ENCODE assay signal across 1 cellular context in the genomic region with DNA sequence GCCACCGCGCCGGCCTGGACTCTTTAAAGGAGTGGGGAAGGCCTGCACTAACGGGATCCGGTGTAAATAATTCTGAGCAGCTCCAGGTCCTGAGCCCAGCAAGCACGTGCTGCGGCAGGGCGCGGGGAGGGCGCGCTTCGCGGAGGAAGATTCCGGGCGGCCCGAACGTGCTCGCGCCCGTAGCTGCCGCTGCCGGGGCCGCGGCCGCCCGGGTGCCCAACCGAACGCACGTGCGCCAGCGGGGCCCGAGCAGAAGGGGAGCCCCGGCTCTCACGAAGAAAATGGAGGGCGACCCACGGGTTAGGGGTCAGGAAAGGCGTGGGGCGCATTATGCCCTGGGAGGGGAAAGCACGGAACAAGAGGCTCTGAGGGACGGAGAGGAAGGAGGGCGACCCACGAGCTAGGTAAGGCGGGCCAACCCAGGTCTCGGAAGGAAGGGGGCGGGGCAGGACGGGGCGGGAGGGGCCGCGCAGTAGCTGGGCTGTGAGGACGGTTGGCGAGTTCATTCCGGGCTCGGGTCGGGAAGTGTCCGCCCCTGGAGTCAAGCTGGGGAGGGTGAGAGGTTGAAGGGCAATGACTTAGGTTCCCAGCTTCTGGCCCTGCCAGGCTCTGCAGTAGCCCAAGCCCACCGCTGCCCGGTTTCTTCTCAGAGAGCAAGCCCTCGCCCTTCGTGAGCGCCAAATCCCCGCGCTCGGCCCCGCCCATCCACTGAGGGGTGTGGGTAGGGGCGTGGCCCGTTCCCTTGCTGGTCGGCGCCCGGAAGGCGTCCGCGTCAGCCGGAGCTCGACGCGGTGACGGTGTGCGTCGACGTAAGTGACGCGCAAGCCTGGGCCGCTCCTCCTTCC.
A peak's percentile ranks its signal among the peaks of the same experiment; 100 is the strongest.
TF ChIP-seq lines count a peak whose summit lies in the region.

A gene with protein sequence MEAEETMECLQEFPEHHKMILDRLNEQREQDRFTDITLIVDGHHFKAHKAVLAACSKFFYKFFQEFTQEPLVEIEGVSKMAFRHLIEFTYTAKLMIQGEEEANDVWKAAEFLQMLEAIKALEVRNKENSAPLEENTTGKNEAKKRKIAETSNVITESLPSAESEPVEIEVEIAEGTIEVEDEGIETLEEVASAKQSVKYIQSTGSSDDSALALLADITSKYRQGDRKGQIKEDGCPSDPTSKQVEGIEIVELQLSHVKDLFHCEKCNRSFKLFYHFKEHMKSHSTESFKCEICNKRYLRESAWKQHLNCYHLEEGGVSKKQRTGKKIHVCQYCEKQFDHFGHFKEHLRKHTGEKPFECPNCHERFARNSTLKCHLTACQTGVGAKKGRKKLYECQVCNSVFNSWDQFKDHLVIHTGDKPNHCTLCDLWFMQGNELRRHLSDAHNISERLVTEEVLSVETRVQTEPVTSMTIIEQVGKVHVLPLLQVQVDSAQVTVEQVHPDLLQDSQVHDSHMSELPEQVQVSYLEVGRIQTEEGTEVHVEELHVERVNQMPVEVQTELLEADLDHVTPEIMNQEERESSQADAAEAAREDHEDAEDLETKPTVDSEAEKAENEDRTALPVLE (plus strand): TSS at position 195 of the 845 bp plus-strand sequence. CDS start 1,140 bp downstream, outside the sequence.

TF ChIP-seq in SK-N-SH treated with all-trans-retinoic acid at 6 μM for 48 hours, 23 proteins besides CTCF, POLR2A, EP300 and RAD21 (continued from another document):
- TF ChIP-seq, protein P1, sequence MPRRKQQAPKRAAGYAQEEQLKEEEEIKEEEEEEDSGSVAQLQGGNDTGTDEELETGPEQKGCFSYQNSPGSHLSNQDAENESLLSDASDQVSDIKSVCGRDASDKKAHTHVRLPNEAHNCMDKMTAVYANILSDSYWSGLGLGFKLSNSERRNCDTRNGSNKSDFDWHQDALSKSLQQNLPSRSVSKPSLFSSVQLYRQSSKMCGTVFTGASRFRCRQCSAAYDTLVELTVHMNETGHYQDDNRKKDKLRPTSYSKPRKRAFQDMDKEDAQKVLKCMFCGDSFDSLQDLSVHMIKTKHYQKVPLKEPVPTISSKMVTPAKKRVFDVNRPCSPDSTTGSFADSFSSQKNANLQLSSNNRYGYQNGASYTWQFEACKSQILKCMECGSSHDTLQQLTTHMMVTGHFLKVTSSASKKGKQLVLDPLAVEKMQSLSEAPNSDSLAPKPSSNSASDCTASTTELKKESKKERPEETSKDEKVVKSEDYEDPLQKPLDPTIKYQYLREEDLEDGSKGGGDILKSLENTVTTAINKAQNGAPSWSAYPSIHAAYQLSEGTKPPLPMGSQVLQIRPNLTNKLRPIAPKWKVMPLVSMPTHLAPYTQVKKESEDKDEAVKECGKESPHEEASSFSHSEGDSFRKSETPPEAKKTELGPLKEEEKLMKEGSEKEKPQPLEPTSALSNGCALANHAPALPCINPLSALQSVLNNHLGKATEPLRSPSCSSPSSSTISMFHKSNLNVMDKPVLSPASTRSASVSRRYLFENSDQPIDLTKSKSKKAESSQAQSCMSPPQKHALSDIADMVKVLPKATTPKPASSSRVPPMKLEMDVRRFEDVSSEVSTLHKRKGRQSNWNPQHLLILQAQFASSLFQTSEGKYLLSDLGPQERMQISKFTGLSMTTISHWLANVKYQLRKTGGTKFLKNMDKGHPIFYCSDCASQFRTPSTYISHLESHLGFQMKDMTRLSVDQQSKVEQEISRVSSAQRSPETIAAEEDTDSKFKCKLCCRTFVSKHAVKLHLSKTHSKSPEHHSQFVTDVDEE (CRISPR knock-in tag; IDR thresholded peaks at IDR 0.05): 0 out of 2 replicates have a peak, but pooled peaks have one; percentile 58
- TF ChIP-seq ZFP30 (CRISPR knock-in tag; IDR thresholded peaks at IDR 0.05) (no peak), ZNF8 (CRISPR knock-in tag; IDR thresholded peaks at IDR 0.05) (no peak), OSR1 (CRISPR knock-in tag; IDR thresholded peaks at IDR 0.05) (no peak), ESRRG (CRISPR knock-in tag; IDR thresholded peaks at IDR 0.05) (no peak), SNAI2 (CRISPR knock-in tag; IDR thresholded peaks at IDR 0.05) (peak; percentile 87; the same call in 1 of the 2 replicates), ARNTL (CRISPR knock-in tag; IDR thresholded peaks at IDR 0.05; ENCODE audit: borderline replicate concordance, low read depth) (0 out of 2 replicates have a peak, but pooled peaks have one; percentile 37)
TF ChIP-seq in SK-N-SH treated with all-trans-retinoic acid at 6 μM for 48 hours: peak in this region for 5.
